ENCODE assay signal across 9 cellular contexts in genomic region chrX:153922932-153923857, GRCh38. TPM values are rescaled to one million over a fixed set of nuclear protein-coding genes. Genes with fewer than 3 reads are reported as not detected.
DNase-seq lines count a peak whose midpoint lies in the region; ATAC-seq and TF ChIP-seq lines count a peak whose summit lies in the region.
"Had no signal": no experiment of that assay in that cellular context is flagged by ENCODE, and none has a peak within 500 bp of the region (broad histone marks: within the 10 kb centered on the region; RNA-seq: fewer than 3 reads in every experiment).

No MANE protein-coding gene starts in this region.

- no peak for ATAC-seq in DND-41 (ENCODE audit: insufficient read depth, low read depth)
- ATAC-seq in activated naive CD4-positive, alpha-beta T cell treated with anti-CD3 and anti-CD28 coated beads, Interleukin-2, amount 50 U/mL, for 72 hours, result no peak
- ATAC-seq in heart right ventricle, result peak in 7 of 8 donors; percentile 38 to 74 (median 70)
- ATAC-seq in stimulated activated naive B cell treated with anti-CD40 and anti-IgM and Interleukin-4, amounts not matched to agents 10 μg/mL and 1 μg/mL and 100 μg/mL, for 72 hours (replicated peaks), result no peak
- no peak for ATAC-seq in HG03457 (IDR thresholded peaks at IDR 0.05; ENCODE audit: unreplicated experiment)

- DNase-seq in DND-41 (no peak), LHCN-M2 (ENCODE audit: low read depth) (peak; percentile 42), heart right ventricle (peak; percentile 78 to 82), CD1c-positive myeloid dendritic cell (ENCODE audit: extremely low spot score) (no peak), OCI-M2 (lab: John Stamatoyannopoulos, UW; ENCODE audit: unreplicated experiment) (no peak)
- no peak for DNase-seq in activated naive CD4-positive, alpha-beta T cell treated with anti-CD3 and anti-CD28 coated beads, Interleukin-2, amount 50 U/mL, for 72 hours (ENCODE audit: low spot score in 2 of 2)
- DNase-seq in stimulated activated naive B cell treated with anti-CD40 and anti-IgM and Interleukin-4, amounts not matched to agents 10 μg/mL and 1 μg/mL and 100 μg/mL, for 72 hours, result no peak

- peak overlapping the region; percentile 60 to 94 for H3K27ac Mint-ChIP-seq in activated naive CD4-positive, alpha-beta T cell treated with anti-CD3 and anti-CD28 coated beads, Interleukin-2, amount 50 U/mL, for 72 hours
- H3K27ac Mint-ChIP-seq in stimulated activated naive B cell treated with anti-CD40 and anti-IgM and Interleukin-4, amounts not matched to agents 10 μg/mL and 1 μg/mL and 100 μg/mL, for 72 hours, result peak overlapping the region; percentile 86

- peaks cover 72% of the 10 kb centered on the region for H3K79me2 ChIP-seq in DND-41 (ENCODE audit: insufficient read depth, low read length)

- peak overlapping the region; percentile 64 to 94 for H3K4me3 Mint-ChIP-seq in stimulated activated naive B cell treated with anti-CD40 and anti-IgM and Interleukin-4, amounts not matched to agents 10 μg/mL and 1 μg/mL and 100 μg/mL, for 72 hours

- H3K36me3 Mint-ChIP-seq in activated naive CD4-positive, alpha-beta T cell treated with anti-CD3 and anti-CD28 coated beads, Interleukin-2, amount 50 U/mL, for 72 hours, result peaks cover 12 to 15% of the 10 kb centered on the region in 2 donors
- H3K36me3 Mint-ChIP-seq in stimulated activated naive B cell treated with anti-CD40 and anti-IgM and Interleukin-4, amounts not matched to agents 10 μg/mL and 1 μg/mL and 100 μg/mL, for 72 hours, result peaks cover 14 to 36% of the 10 kb centered on the region in 2 donors

- H3K4me3 ChIP-seq in DND-41 (ENCODE audit: low read depth in 1 of 2, low read length in 2 of 2) (peak overlapping the region in 1 of 2 experiments; percentile 64; a peak in 2 of 4 replicates), heart right ventricle (peak overlapping the region in 2 of 10 donors; percentile 15 to 71)

- H3K9me3 ChIP-seq in DND-41 (ENCODE audit: insufficient read depth, low read length, severe bottlenecking) (no peaks in the 10 kb centered on the region), heart right ventricle (no peaks in the 10 kb centered on the region)

- H3K9me3 Mint-ChIP-seq in activated naive CD4-positive, alpha-beta T cell treated with anti-CD3 and anti-CD28 coated beads, Interleukin-2, amount 50 U/mL, for 72 hours, result no peaks in the 10 kb centered on the region
- no peaks in the 10 kb centered on the region for H3K9me3 Mint-ChIP-seq in stimulated activated naive B cell treated with anti-CD40 and anti-IgM and Interleukin-4, amounts not matched to agents 10 μg/mL and 1 μg/mL and 100 μg/mL, for 72 hours

- H3K27me3 ChIP-seq in DND-41 (ENCODE audit: insufficient read depth, low read length, poor library complexity) (no peaks in the 10 kb centered on the region), heart right ventricle (peaks cover 0 to 80% (median 0%) of the 10 kb centered on the region in 7 donors)

- H3K4me2 ChIP-seq in DND-41 (ENCODE audit: insufficient read depth, low read length), result peak overlapping the region; percentile 74

- peaks cover 35 to 61% of the 10 kb centered on the region in 2 donors for H3K4me1 Mint-ChIP-seq in stimulated activated naive B cell treated with anti-CD40 and anti-IgM and Interleukin-4, amounts not matched to agents 10 μg/mL and 1 μg/mL and 100 μg/mL, for 72 hours

- TF ChIP-seq CTCF in DND-41 (IDR thresholded peaks at IDR 0.05; ENCODE audit: borderline replicate concordance, extremely low read depth, low read length, poor library complexity, severe bottlenecking) (no peak), heart right ventricle (IDR thresholded peaks at IDR 0.05) (peak in 8 of 9 donors; percentile 36 to 65 (median 58))

- H3K36me3 ChIP-seq in DND-41 (ENCODE audit: insufficient read depth, low read length) (peaks cover 68% of the 10 kb centered on the region), heart right ventricle (peaks cover 0 to 14% (median 0%) of the 10 kb centered on the region in 9 donors)

- H3K4me1 ChIP-seq in DND-41 (ENCODE audit: insufficient read depth, low read length) (peaks cover 48% of the 10 kb centered on the region), heart right ventricle (peaks cover 0 to 69% (median 42%) of the 10 kb centered on the region in 9 donors)

- WGBS in heart right ventricle, 2 donors, result 50 to 52% methylated on average over 19 to 25 of the region's 25 CpGs

- H4K20me1 ChIP-seq in DND-41 (ENCODE audit: insufficient read depth, low read length), result peaks cover 34% of the 10 kb centered on the region

- H3K27ac ChIP-seq in DND-41 (ENCODE audit: low read length) (peak overlapping the region; percentile 57), heart right ventricle (peak overlapping the region in 8 of 10 donors; percentile 30 to 99 (median 97))

- H2AFZ ChIP-seq in DND-41 (ENCODE audit: low read depth, low read length), result no peak overlapping the region

- intact Hi-C loops in heart right ventricle (cut with DNase I), result loop anchor here in 5 of 10 donors (2.0 to 10.0 kb wide), 3 partner anchors 26 to 128 kb away; partner anchors contain the start of genes IDH3G (in 3 of the 5) and SSR4 (in 3 of the 5)

- no peaks in the 10 kb centered on the region for H3K27me3 Mint-ChIP-seq in stimulated activated naive B cell treated with anti-CD40 and anti-IgM and Interleukin-4, amounts not matched to agents 10 μg/mL and 1 μg/mL and 100 μg/mL, for 72 hours

- peak overlapping the region; percentile 99 for H3K9ac ChIP-seq in DND-41 (ENCODE audit: low read depth, low read length)

RNA-seq across cellular contexts. Expression of gene ARHGAP4, which starts 2.9 kb away (rescaled TPM):
- 4.1 and 15.2 TPM in 2 replicates for total RNA-seq in LHCN-M2 (2014; rRNA removed)
- 1.9 TPM for polyA plus RNA-seq in LHCN-M2 (2012)
- 100 to 1,000 TPM in 1 of 2 donors, 10 to 100 TPM in 1; 90.0 to 138 TPM for total RNA-seq in activated naive CD4-positive, alpha-beta T cell treated with anti-CD3 and anti-CD28 coated beads, Interleukin-2, amount 50 U/mL, for 72 hours
- 10 to 100 TPM in 4 of 10 donors, 1 to 10 TPM in 6; 5.5 to 25.3 (median 8.2) TPM for total RNA-seq in heart right ventricle
- polyA plus RNA-seq in heart right ventricle, result 10 to 100 TPM; 19.1 to 65.5 TPM

RNA-seq across cellular contexts. Expression of gene NAA10, which starts 11.6 kb away (rescaled TPM):
- 160 and 164 TPM in 2 replicates for total RNA-seq in LHCN-M2 (2014; rRNA removed)
- polyA plus RNA-seq in LHCN-M2 (2012), result 177 TPM
- 100 to 1,000 TPM in 1 of 2 donors, 10 to 100 TPM in 1; 97.9 to 129 TPM for total RNA-seq in activated naive CD4-positive, alpha-beta T cell treated with anti-CD3 and anti-CD28 coated beads, Interleukin-2, amount 50 U/mL, for 72 hours
- total RNA-seq in heart right ventricle, result 10 to 100 TPM; 46.9 to 88.9 (median 54.5) TPM
- 100 to 1,000 TPM; 151 to 228 TPM for polyA plus RNA-seq in heart right ventricle

RNA-seq across cellular contexts. Expression of gene AVPR2, which starts 18.7 kb away (rescaled TPM):
- total RNA-seq in LHCN-M2 (2014; rRNA removed) (not detected in 2 replicates), heart right ventricle (1 to 10 TPM; 1.4 to 4.9 (median 2.1) TPM)
- not detected for polyA plus RNA-seq in LHCN-M2 (2012)
- not detected for total RNA-seq in activated naive CD4-positive, alpha-beta T cell treated with anti-CD3 and anti-CD28 coated beads, Interleukin-2, amount 50 U/mL, for 72 hours
- 1 to 10 TPM; 6.6 to 8.9 TPM for polyA plus RNA-seq in heart right ventricle
- total RNA-seq: T-helper 2 cell treated with Interferon-gamma antibody and Interleukin-4, amounts not matched to agents 100 ng/mL and 5 ng/mL, for 36 hours had no signal

RNA-seq across cellular contexts. Expression of gene RENBP, which starts 21.2 kb away (rescaled TPM):
- total RNA-seq in LHCN-M2 (2014; rRNA removed) (0.40 TPM in 1 of 2 replicates, not detected in the other), heart right ventricle (10 to 100 TPM in 4 of 10 donors, 1 to 10 TPM in 6; 7.0 to 17.0 (median 9.6) TPM)
- polyA plus RNA-seq in LHCN-M2 (2012), result 1.3 TPM
- total RNA-seq in activated naive CD4-positive, alpha-beta T cell treated with anti-CD3 and anti-CD28 coated beads, Interleukin-2, amount 50 U/mL, for 72 hours, result 10 to 100 TPM; 14.8 to 16.1 TPM
- polyA plus RNA-seq in heart right ventricle, result 10 to 100 TPM in 1 of 2 donors, 1 to 10 TPM in 1; 6.0 to 16.6 TPM

RNA-seq across cellular contexts. Expression of gene L1CAM, which starts 37.2 kb away (rescaled TPM):
- total RNA-seq in LHCN-M2 (2014; rRNA removed) (0.29 and 2.1 TPM in 2 replicates), heart right ventricle (1 to 10 TPM; 1.1 to 5.6 (median 2.8) TPM)
- polyA plus RNA-seq in LHCN-M2 (2012), result 0.70 TPM
- 1 to 10 TPM; 1.1 to 1.8 TPM for total RNA-seq in activated naive CD4-positive, alpha-beta T cell treated with anti-CD3 and anti-CD28 coated beads, Interleukin-2, amount 50 U/mL, for 72 hours
- polyA plus RNA-seq in heart right ventricle, result 1 to 10 TPM; 2.4 to 2.6 TPM

Comparison
In these comparisons a context has a peak if more than half of its experiments do, and no peak if none do; other contexts are left out.
1. ATAC-seq: peak in heart right ventricle (7 of 8); none in DND-41 (single experiment), activated naive CD4-positive, alpha-beta T cell treated with anti-CD3 and anti-CD28 coated beads, Interleukin-2, amount 50 U/mL, for 72 hours (0 of 2), stimulated activated naive B cell treated with anti-CD40 and anti-IgM and Interleukin-4, amounts not matched to agents 10 μg/mL and 1 μg/mL and 100 μg/mL, for 72 hours (0 of 2) and HG03457 (single experiment).
2. DNase-seq: peak in LHCN-M2 (single experiment) and heart right ventricle (2 of 2); none in DND-41 (single experiment), activated naive CD4-positive, alpha-beta T cell treated with anti-CD3 and anti-CD28 coated beads, Interleukin-2, amount 50 U/mL, for 72 hours (0 of 2), stimulated activated naive B cell treated with anti-CD40 and anti-IgM and Interleukin-4, amounts not matched to agents 10 μg/mL and 1 μg/mL and 100 μg/mL, for 72 hours (single experiment), CD1c-positive myeloid dendritic cell (single experiment) and OCI-M2 (single experiment).